In genomic region chrX:130085551-130085986, GRCh38 we compare ENCODE assay signal across 10 cellular contexts. TPM values are rescaled to one million over a fixed set of nuclear protein-coding genes. Genes with fewer than 3 reads are reported as not detected.
DNase-seq lines count a peak whose midpoint lies in the region; ATAC-seq and TF ChIP-seq lines count a peak whose summit lies in the region.
"Had no signal": no experiment of that assay in that cellular context is flagged by ENCODE, and none has a peak within 500 bp of the region (broad histone marks: within the 10 kb centered on the region; RNA-seq: fewer than 3 reads in every experiment).

No MANE protein-coding gene starts in this region.

- peaks cover 6% of the 10 kb centered on the region for H3K36me3 Mint-ChIP-seq in activated CD8-positive, alpha-beta T cell treated with anti-CD3 and anti-CD28 coated beads for 36 hours (ENCODE audit: low read depth)

- H3K4me3 Mint-ChIP-seq in activated CD8-positive, alpha-beta T cell treated with anti-CD3 and anti-CD28 coated beads for 36 hours, result peak overlapping the region; percentile 63
- H3K4me3 Mint-ChIP-seq: neural crest cell had no signal

- H2AFZ ChIP-seq in smooth muscle cell (ENCODE audit: low read depth), result no peak overlapping the region

- ATAC-seq in activated CD8-positive, alpha-beta T cell treated with anti-CD3 and anti-CD28 coated beads for 36 hours, result no peak
- no peak for ATAC-seq in upper lobe of right lung

- H3K9ac ChIP-seq in smooth muscle cell (ENCODE audit: low read depth), result no peak overlapping the region

- DNase-seq in right atrium auricular region (ENCODE audit: low spot score), result no peak
- DNase-seq in cardiac septum (ENCODE audit: low spot score), result no peak
- DNase-seq in activated CD8-positive, alpha-beta T cell treated with anti-CD3 and anti-CD28 coated beads for 36 hours, result no peak
- DNase-seq in lung microvascular endothelial cell (ENCODE audit: low read depth in 2 of 2), result peak; percentile 92 to 94
- no peak for DNase-seq in upper lobe of right lung
- no peak for DNase-seq in UCSD-AML1 (lab: John Stamatoyannopoulos, UW; ENCODE audit: unreplicated experiment)
- DNase-seq in smooth muscle cell (lab: John Stamatoyannopoulos, UW; ENCODE audit: unreplicated experiment), result no peak
- no peak for DNase-seq in NCI-H2196 (lab: John Stamatoyannopoulos, UW; ENCODE audit: unreplicated experiment)

- H4K20me1 ChIP-seq in smooth muscle cell (ENCODE audit: low read depth), result peaks cover 49% of the 10 kb centered on the region

- 75% methylated on average over 8 of the region's 8 CpGs for WGBS in smooth muscle cell (ENCODE audit: low lambda C conversion rate)

- no peaks in the 10 kb centered on the region for H3K27me3 Mint-ChIP-seq in activated CD8-positive, alpha-beta T cell treated with anti-CD3 and anti-CD28 coated beads for 36 hours

- peak overlapping the region; percentile 14 to 23 for H3K27ac ChIP-seq in right atrium auricular region
- peak overlapping the region; percentile 55 for H3K27ac ChIP-seq in upper lobe of right lung
- H3K27ac ChIP-seq in smooth muscle cell (ENCODE audit: low read depth), result no peak overlapping the region
- H3K27ac ChIP-seq: SK-N-MC had no signal

- TF ChIP-seq CTCF in right atrium auricular region (IDR thresholded peaks at IDR 0.05), result no peak
- TF ChIP-seq CTCF in activated CD8-positive, alpha-beta T cell treated with anti-CD3 and anti-CD28 coated beads for 36 hours (IDR thresholded peaks at IDR 0.05), result no peak
- no peak for TF ChIP-seq CTCF in upper lobe of right lung (IDR thresholded peaks at IDR 0.05)
- TF ChIP-seq CTCF in smooth muscle cell (IDR thresholded peaks at IDR 0.05; ENCODE audit: borderline replicate concordance, insufficient read depth, poor library complexity, severe bottlenecking), result no peak

- H3K4me2 ChIP-seq in smooth muscle cell, result no peak overlapping the region

- no peaks in the 10 kb centered on the region for H3F3A ChIP-seq in smooth muscle cell (ENCODE audit: low read depth)

- H3K79me2 ChIP-seq in smooth muscle cell (ENCODE audit: low read depth), result no peaks in the 10 kb centered on the region

- peak overlapping the region; percentile 91 for H3K27ac Mint-ChIP-seq in activated CD8-positive, alpha-beta T cell treated with anti-CD3 and anti-CD28 coated beads for 36 hours

- H3K36me3 ChIP-seq in right atrium auricular region (no peaks in the 10 kb centered on the region), upper lobe of right lung (no peaks in the 10 kb centered on the region), smooth muscle cell (ENCODE audit: low read depth) (no peaks in the 10 kb centered on the region)

- H3K4me1 ChIP-seq in right atrium auricular region (peaks cover 0 to 37% of the 10 kb centered on the region in 2 donors), upper lobe of right lung (no peaks in the 10 kb centered on the region), smooth muscle cell (ENCODE audit: low read depth) (no peaks in the 10 kb centered on the region)

- H3K4me1 Mint-ChIP-seq in activated CD8-positive, alpha-beta T cell treated with anti-CD3 and anti-CD28 coated beads for 36 hours (ENCODE audit: low read depth), result peaks cover 76% of the 10 kb centered on the region

- H3K27me3 ChIP-seq in right atrium auricular region (no peaks in the 10 kb centered on the region), upper lobe of right lung (no peaks in the 10 kb centered on the region), smooth muscle cell (ENCODE audit: low read depth) (no peaks in the 10 kb centered on the region)

- intact Hi-C loops in cardiac septum (cut with DNase I), result no loop called here
- intact Hi-C loops in activated CD8-positive, alpha-beta T cell treated with anti-CD3 and anti-CD28 coated beads for 36 hours (cut with micrococcal nuclease), result no loop called here
- intact Hi-C loops in upper lobe of right lung (cut with DNase I), result no loop called here

- H3K9me3 Mint-ChIP-seq in activated CD8-positive, alpha-beta T cell treated with anti-CD3 and anti-CD28 coated beads for 36 hours, result no peaks in the 10 kb centered on the region

- CTCF ChIA-PET in activated CD8-positive, alpha-beta T cell treated with anti-CD3 and anti-CD28 coated beads for 36 hours (lab: Charles Lee), result interaction anchor here (0.5 to 4.2 kb wide), 2 partner anchors 27 to 35 kb away, joined by 3 to 31 read pairs; no protein-coding TSS in a partner anchor

- POLR2A ChIA-PET in activated CD8-positive, alpha-beta T cell treated with anti-CD3 and anti-CD28 coated beads for 36 hours (lab: Charles Lee), result interaction anchor here (1.0 to 5.5 kb wide), 5 partner anchors 9 to 87 kb away, joined by 3 to 22 read pairs (median 9); partner anchors contain the start of genes ELF4 and RAB33A

- H3K4me3 ChIP-seq in right atrium auricular region (no peak overlapping the region), upper lobe of right lung (peak overlapping the region; percentile 14), smooth muscle cell (no peak overlapping the region)
- H3K4me3 ChIP-seq: SK-N-MC had no signal

- H3K9me3 ChIP-seq in right atrium auricular region (no peaks in the 10 kb centered on the region), upper lobe of right lung (no peaks in the 10 kb centered on the region), smooth muscle cell (replicated peaks; ENCODE audit: low read depth) (no peaks in the 10 kb centered on the region)

RNA-seq across cellular contexts. Expression of gene ELF4, which starts 24.7 kb away (rescaled TPM):
- total RNA-seq in right atrium auricular region, result 1 to 10 TPM; 4.1 to 8.6 TPM
- 3.7 TPM for total RNA-seq in cardiac septum
- total RNA-seq in activated CD8-positive, alpha-beta T cell treated with anti-CD3 and anti-CD28 coated beads for 36 hours, result 10 to 100 TPM; 17.5 TPM
- total RNA-seq in lung microvascular endothelial cell, result 9.7 and 10.2 TPM in 2 replicates
- 23.8 TPM for total RNA-seq in upper lobe of right lung
- 12.0 and 12.1 TPM in 2 replicates for total RNA-seq in smooth muscle cell
- 12.6 and 16.3 TPM in 2 replicates for polyA plus RNA-seq in smooth muscle cell

Comparison
In these comparisons a context has a peak if more than half of its experiments do, and no peak if none do; other contexts are left out.
1. DNase-seq: peak in lung microvascular endothelial cell (2 of 2); none in right atrium auricular region (single experiment), cardiac septum (single experiment), activated CD8-positive, alpha-beta T cell treated with anti-CD3 and anti-CD28 coated beads for 36 hours (single experiment), upper lobe of right lung (single experiment), UCSD-AML1 (single experiment), smooth muscle cell (single experiment) and NCI-H2196 (single experiment).